Comparison of ENCODE assay signal across 8 cellular contexts in genomic region chr1:51990478-51990965, GRCh38. TPM values are rescaled to one million over a fixed set of nuclear protein-coding genes. Genes with fewer than 3 reads are reported as not detected.
DNase-seq lines count a peak whose midpoint lies in the region; ATAC-seq and TF ChIP-seq lines count a peak whose summit lies in the region.

Gene RAB3B, minus strand, starts transcription at chr1:51990700. Its CDS starts 13,583 bp downstream, at chr1:51977117.

- peak within 1 kb of the TSS; percentile 44 for H3K9ac ChIP-seq in Loucy (ENCODE audit: low read depth, low read length, poor library complexity, severe bottlenecking)
- H3K9ac ChIP-seq in adipocyte (ENCODE audit: low read length) = no peak within 1 kb of the TSS

- no peaks in the 10 kb centered on the region for H3K36me3 ChIP-seq in CD8-positive, alpha-beta T cell (ENCODE audit: insufficient read depth, low read length)
- H3K36me3 ChIP-seq in Loucy (ENCODE audit: insufficient read depth, low read length) (no peaks in the 10 kb centered on the region), adipocyte (ENCODE audit: control insufficient read depth, insufficient read depth, low read length, severe bottlenecking) (no peaks in the 10 kb centered on the region)

- peaks cover 7% of the 10 kb centered on the region for H3K4me1 ChIP-seq in CD8-positive, alpha-beta T cell (ENCODE audit: insufficient read depth, low read length)
- H3K4me1 ChIP-seq in Loucy (ENCODE audit: insufficient read depth, low read length, poor library complexity, severe bottlenecking) (no peaks in the 10 kb centered on the region), adipocyte (ENCODE audit: control insufficient read depth, insufficient read depth, low read length) (no peaks in the 10 kb centered on the region)

- no peaks in the 10 kb centered on the region for H3K9me3 Mint-ChIP-seq in CD8-positive, alpha-beta T cell

- peak within 1 kb of the TSS; percentile 81 for H2AFZ ChIP-seq in Loucy (ENCODE audit: low read length)

- POLR2A ChIA-PET in CD8-positive, alpha-beta T cell (lab: Charles Lee) = no interaction called here

- no peaks in the 10 kb centered on the region for H3K27me3 ChIP-seq in CD8-positive, alpha-beta T cell (ENCODE audit: insufficient read depth, low read length)
- H3K27me3 ChIP-seq in Loucy (ENCODE audit: insufficient read depth, low read length, poor library complexity, severe bottlenecking) (peaks cover 9% of the 10 kb centered on the region), adipocyte (replicated peaks; ENCODE audit: control insufficient read depth, insufficient read depth, low read length) (peaks cover 20% of the 10 kb centered on the region)

- peaks cover 25% of the 10 kb centered on the region for H3K27me3 Mint-ChIP-seq in CD8-positive, alpha-beta T cell (ENCODE audit: low read depth)

- H3K4me3 Mint-ChIP-seq in CD8-positive, alpha-beta T cell = peak within 1 kb of the TSS; percentile 90

- TF ChIP-seq CTCF in CD8-positive, alpha-beta T cell (IDR thresholded peaks at IDR 0.05) = no peak
- TF ChIP-seq CTCF in Loucy (conservative IDR thresholded peaks at IDR 0.05; ENCODE audit: low read length) = no peak

- peak; percentile 57 to 83 (median 73) for DNase-seq in CD8-positive, alpha-beta T cell
- DNase-seq in T follicular helper cell (ENCODE audit: low read depth) = peak; percentile 60
- peak; percentile 84 for DNase-seq in adipocyte (ENCODE audit: low read depth)
- DNase-seq in hypothalamus (lab: John Stamatoyannopoulos, UW) = peak in 26 of 51 donors; percentile 0 to 47 (median 12)
- DNase-seq in GF-D8 (lab: John Stamatoyannopoulos, UW) = no peak

- H3K4me2 ChIP-seq in Loucy (ENCODE audit: low read depth, low read length, poor library complexity, severe bottlenecking) = peak within 1 kb of the TSS; percentile 57

- peak; percentile 97 for ATAC-seq in CD8-positive, alpha-beta T cell
- ATAC-seq in GM21526 (IDR thresholded peaks at IDR 0.05; ENCODE audit: low FRiP score, unreplicated experiment) = peak; percentile 85

- H3K9me3 ChIP-seq in CD8-positive, alpha-beta T cell (ENCODE audit: low read length) = no peaks in the 10 kb centered on the region
- H3K9me3 ChIP-seq in Loucy (ENCODE audit: insufficient read depth, low read depth, low read length) (no peaks in the 10 kb centered on the region), adipocyte (ENCODE audit: control insufficient read depth, low read length) (no peaks in the 10 kb centered on the region)

- H4K20me1 ChIP-seq in Loucy (ENCODE audit: insufficient read depth, low read length, poor library complexity, severe bottlenecking) = no peaks in the 10 kb centered on the region

- H3K79me2 ChIP-seq in Loucy (ENCODE audit: insufficient read depth, low read length) = no peaks in the 10 kb centered on the region

- H3K27ac ChIP-seq in CD8-positive, alpha-beta T cell (ENCODE audit: low read depth, low read length) = no peak within 1 kb of the TSS
- no peak within 1 kb of the TSS for H3K27ac ChIP-seq in skin epidermis

- H3K27ac Mint-ChIP-seq in CD8-positive, alpha-beta T cell = peak within 1 kb of the TSS; percentile 27

- peak within 1 kb of the TSS; percentile 44 for H3K4me3 ChIP-seq in CD8-positive, alpha-beta T cell (ENCODE audit: low read depth, low read length)
- H3K4me3 ChIP-seq in Loucy (ENCODE audit: low read length, poor library complexity, severe bottlenecking) = peak within 1 kb of the TSS; percentile 76
- H3K4me3 ChIP-seq in adipocyte (ENCODE audit: low read length) = peak within 1 kb of the TSS; percentile 58
- peak within 1 kb of the TSS; percentile 17 to 55 (median 35) for H3K4me3 ChIP-seq in skin epidermis

- intact Hi-C loops in CD8-positive, alpha-beta T cell (cut with DNase I, micrococcal nuclease) = loop anchor here in 1 of 2 experiments (2.0 kb wide), 1 partner anchor 64 kb away; the partner anchor contains the start of gene TXNDC12

- H3K4me1 Mint-ChIP-seq in CD8-positive, alpha-beta T cell (ENCODE audit: low read depth) = peaks cover 14% of the 10 kb centered on the region

- CTCF ChIA-PET in CD8-positive, alpha-beta T cell (lab: Charles Lee) = interaction anchor here (0.8 kb wide), 1 partner anchor 93 kb away, joined by 3 read pairs; no protein-coding TSS in a partner anchor

- no peaks in the 10 kb centered on the region for H3K36me3 Mint-ChIP-seq in CD8-positive, alpha-beta T cell

- H3F3A ChIP-seq in Loucy (ENCODE audit: low read depth) = no peaks in the 10 kb centered on the region

- no peaks in the 10 kb centered on the region for H3K9me2 ChIP-seq in Loucy (replicated peaks; ENCODE audit: low read depth, low read length)

RNA-seq across cellular contexts. Expression of gene RAB3B, which starts in this region (rescaled TPM):
- total RNA-seq in CD8-positive, alpha-beta T cell = not detected

Comparison
In these comparisons a context has a peak if more than half of its experiments do, and no peak if none do; other contexts are left out.
1. Peak in DNase-seq, ATAC-seq and H3K4me3 ChIP-seq in CD8-positive, alpha-beta T cell; RNA of the gene not detected or under 1 TPM.